Comparison of ENCODE assay signal across 18 cellular contexts in genomic region chr10:129319934-129320333, GRCh38.
DNase-seq lines count a peak whose midpoint lies in the region; ATAC-seq and TF ChIP-seq lines count a peak whose summit lies in the region.
"Had no signal": no experiment of that assay in that cellular context is flagged by ENCODE, and none has a peak within 500 bp of the region (broad histone marks: within the 10 kb centered on the region; RNA-seq: fewer than 3 reads in every experiment).

No MANE protein-coding gene starts in this region.

- peaks cover 6% of the 10 kb centered on the region for H3K4me1 Mint-ChIP-seq in MCF 10A (ENCODE audit: insufficient read depth, unreplicated experiment)

- in situ Hi-C loops in mammary epithelial cell (cut with MboI; ENCODE audit: low sequenced_read_pairs in 2 of 2) = no loop called here

- TF ChIP-seq CTCF in MCF 10A (IDR thresholded peaks at IDR 0.05; ENCODE audit: unreplicated experiment) = no peak
- no peak for TF ChIP-seq CTCF in mammary epithelial cell (conservative IDR thresholded peaks at IDR 0.05 in 1 of 2, IDR thresholded peaks at IDR 0.05 in 1 of 2; ENCODE audit: extremely low read depth in 1 of 2, insufficient read depth in 1 of 2, low read depth in 1 of 2, low read length in 2 of 2)
- no peak for TF ChIP-seq CTCF in foreskin keratinocyte (conservative IDR thresholded peaks at IDR 0.05)
- no peak for TF ChIP-seq CTCF in GM20000 (IDR thresholded peaks at IDR 0.05; ENCODE audit: extremely low read depth, missing control alignments)

- no peak overlapping the region for H3K9ac ChIP-seq in mammary epithelial cell (ENCODE audit: insufficient read depth, low read length)

- peak; percentile 20 for DNase-seq in MCF 10A (ENCODE audit: unreplicated experiment)
- DNase-seq in mammary epithelial cell = no peak
- DNase-seq in foreskin keratinocyte = peak; percentile 20 to 50
- peak; percentile 64 for DNase-seq in renal cortical epithelial cell (ENCODE audit: low read depth)
- DNase-seq in GM20000 (ENCODE audit: low spot score) = no peak
- DNase-seq in stimulated activated CD8-positive, alpha-beta memory T cell treated with anti-CD3 and anti-CD28 coated beads, Interleukin-4, amount 100 ng/mL, for 48 hours = no peak
- no peak for DNase-seq in NCI-H446 treated with DMSO at 0.1 percent for 48 hours (lab: John Stamatoyannopoulos, UW)
- DNase-seq: AML-193; Caco-2; CD4-positive, alpha-beta T cell; GOT3; H7; HFFc6 had no signal

- no peak overlapping the region for H3K4me2 ChIP-seq in mammary epithelial cell (ENCODE audit: insufficient read depth, low read depth, low read length)
- H3K4me2 ChIP-seq: A549 had no signal

- intact Hi-C loops in MCF 10A (cut with micrococcal nuclease) = loop anchor here (10.0 kb wide), 1 partner anchor 125 kb away; no protein-coding TSS in a partner anchor
- intact Hi-C loops in mammary epithelial cell (cut with micrococcal nuclease) = no loop called here

- POLR2A ChIA-PET in MCF 10A (lab: Yijun Ruan, JAX) = interaction anchor here (0.6 to 1.9 kb wide), 4 partner anchors 9 to 47 kb away, joined by 3 to 7 read pairs (median 4); no protein-coding TSS in a partner anchor

- 9% methylated on average over 1 of the region's 1 CpG for WGBS in mammary epithelial cell (ENCODE audit: low coverage, missing lambda C conversion rate)

- H3K27me3 ChIP-seq in mammary epithelial cell (ENCODE audit: insufficient read depth, low read length) = no peaks in the 10 kb centered on the region
- H3K27me3 ChIP-seq in foreskin keratinocyte = no peaks in the 10 kb centered on the region

- H3K27ac Mint-ChIP-seq in MCF 10A (ENCODE audit: low read depth, unreplicated experiment) = peak overlapping the region; percentile 11
- H3K27ac Mint-ChIP-seq: CD4-positive, alpha-beta T cell; HFFc6 had no signal

- H3K9me3 Mint-ChIP-seq in MCF 10A (ENCODE audit: unreplicated experiment) = peaks cover 6% of the 10 kb centered on the region

- H3K4me1 ChIP-seq in mammary epithelial cell (ENCODE audit: insufficient read depth, low read length) (no peaks in the 10 kb centered on the region), foreskin keratinocyte (no peaks in the 10 kb centered on the region)
- H3K4me1 ChIP-seq: A549, Caco-2 had no signal

- dilution Hi-C loops in mammary epithelial cell (cut with HindIII; ENCODE audit: low sequenced_read_pairs) = no loop called here

- H3K36me3 ChIP-seq in mammary epithelial cell (ENCODE audit: insufficient read depth, low read length) = no peaks in the 10 kb centered on the region

- no peak overlapping the region for H3K4me3 ChIP-seq in mammary epithelial cell (replicated peaks in 1 of 3; ENCODE audit: insufficient read depth in 1 of 3, low read depth in 2 of 3, low read length in 3 of 3)
- H3K4me3 ChIP-seq: A549 had no signal

- no peaks in the 10 kb centered on the region for H3K79me2 ChIP-seq in mammary epithelial cell (ENCODE audit: insufficient read depth, low read length)

- H4K20me1 ChIP-seq in mammary epithelial cell (ENCODE audit: insufficient read depth, low read length) = no peaks in the 10 kb centered on the region

- H2AFZ ChIP-seq in mammary epithelial cell (ENCODE audit: low read depth, low read length) = no peak overlapping the region

- H3K9me3 ChIP-seq in mammary epithelial cell (replicated peaks; ENCODE audit: insufficient read depth, low read length) = peaks cover 13% of the 10 kb centered on the region
- H3K9me3 ChIP-seq: A549, Caco-2 had no signal

- no peak overlapping the region for H3K4me3 Mint-ChIP-seq in MCF 10A (ENCODE audit: unreplicated experiment)
- H3K4me3 Mint-ChIP-seq: CD4-positive, alpha-beta T cell; HFFc6 had no signal

- no peak overlapping the region for H3K27ac ChIP-seq in mammary epithelial cell (ENCODE audit: insufficient read depth, low read depth, low read length)
- H3K27ac ChIP-seq in foreskin keratinocyte = no peak overlapping the region
- H3K27ac ChIP-seq: 22Rv1, A549, C4-2B, HL-60 had no signal

- H3K36me3 Mint-ChIP-seq in MCF 10A (ENCODE audit: insufficient read depth, unreplicated experiment) = no peaks in the 10 kb centered on the region

- ATAC-seq in foreskin keratinocyte = peak; percentile 65
- ATAC-seq: A549, HCT116 had no signal

- no peaks in the 10 kb centered on the region for H3K27me3 Mint-ChIP-seq in MCF 10A (ENCODE audit: insufficient read depth, unreplicated experiment)

- BruUV-seq in MCF 10A (replicated peaks; lab: Mats Ljungman, UMichigan) = no TSS peak
- no TSS peak for BruUV-seq in mammary epithelial cell (replicated peaks; lab: Mats Ljungman, UMichigan)

- CTCF ChIA-PET in MCF 10A (lab: Yijun Ruan, JAX) = no interaction called here
- CTCF ChIA-PET in mammary epithelial cell (lab: Charles Lee; ENCODE audit: low non-redundant PET) = no interaction called here

Comparison
In these comparisons a context has a peak if more than half of its experiments do, and no peak if none do; other contexts are left out.
1. DNase-seq: peak in MCF 10A (single experiment), foreskin keratinocyte (2 of 2) and renal cortical epithelial cell (single experiment); none in mammary epithelial cell (single experiment), GM20000 (single experiment), stimulated activated CD8-positive, alpha-beta memory T cell treated with anti-CD3 and anti-CD28 coated beads, Interleukin-4, amount 100 ng/mL, for 48 hours (single experiment) and NCI-H446 treated with DMSO at 0.1 percent for 48 hours (single experiment).